In genomic region chr4:78956979-78957378, GRCh38 we compare ENCODE assay signal across 20 cellular contexts.
"Had no signal": no experiment of that assay in that cellular context is flagged by ENCODE, and none has a peak within 500 bp of the region (broad histone marks: within the 10 kb centered on the region; RNA-seq: fewer than 3 reads in every experiment).

No MANE protein-coding gene starts in this region.

- H3K4me1 ChIP-seq: body of pancreas, left lung, neural progenitor cell, upper lobe of left lung had no signal

- H3K4me3 ChIP-seq: body of pancreas, cardiac muscle cell, left lung, lung, neural progenitor cell, thoracic aorta, upper lobe of left lung had no signal

- H3K27me3 ChIP-seq: body of pancreas, cardiac muscle cell, left lung, neural progenitor cell, upper lobe of left lung had no signal

- DNase-seq: activated CD4-positive, alpha-beta memory T cell treated with anti-CD3 and anti-CD28 coated beads for 36 hours; activated CD4-positive, alpha-beta T cell treated with anti-CD3 and anti-CD28 coated beads for 48 hours; activated effector memory CD4-positive, alpha-beta T cell treated with Interleukin-2 at 50 U/mL for 16 hours; activated naive CD4-positive, alpha-beta T cell treated with anti-CD3 and anti-CD28 coated beads for 36 hours; activated T-cell treated with anti-CD3 and anti-CD28 coated beads, Interleukin-2, amount 50 U/mL, for 72 hours; body of pancreas; cortex of kidney; immature natural killer cell; left lung; naive thymus-derived CD8-positive, alpha-beta T cell; retina; stimulated activated CD4-positive, alpha-beta T cell treated with anti-CD3 and anti-CD28 coated beads, Interleukin-2, amount 100 ng/mL, for 48 hours; stimulated activated naive CD4-positive, alpha-beta T cell treated with Interleukin-2 at 50 U/mL for 16 hours; T1000; upper lobe of left lung had no signal

- H3K9me3 ChIP-seq: body of pancreas, left lung, thoracic aorta, upper lobe of left lung had no signal

- H3K36me3 ChIP-seq: cardiac muscle cell, left lung, neural progenitor cell, thoracic aorta, upper lobe of left lung had no signal

- H3K9ac ChIP-seq: neural progenitor cell had no signal

- ATAC-seq: activated T-cell treated with anti-CD3 and anti-CD28 coated beads, Interleukin-2, amount 50 U/mL, for 72 hours; body of pancreas; left lung; naive thymus-derived CD8-positive, alpha-beta T cell had no signal

- H2AFZ ChIP-seq: neural progenitor cell had no signal

- H3K4me2 ChIP-seq: neural progenitor cell had no signal

- H3K27ac ChIP-seq: body of pancreas, cardiac muscle cell, epithelial cell of prostate, left lung, neural progenitor cell, thoracic aorta, upper lobe of left lung had no signal
